Comparison of ENCODE assay signal across 14 cellular contexts in the genomic region with DNA sequence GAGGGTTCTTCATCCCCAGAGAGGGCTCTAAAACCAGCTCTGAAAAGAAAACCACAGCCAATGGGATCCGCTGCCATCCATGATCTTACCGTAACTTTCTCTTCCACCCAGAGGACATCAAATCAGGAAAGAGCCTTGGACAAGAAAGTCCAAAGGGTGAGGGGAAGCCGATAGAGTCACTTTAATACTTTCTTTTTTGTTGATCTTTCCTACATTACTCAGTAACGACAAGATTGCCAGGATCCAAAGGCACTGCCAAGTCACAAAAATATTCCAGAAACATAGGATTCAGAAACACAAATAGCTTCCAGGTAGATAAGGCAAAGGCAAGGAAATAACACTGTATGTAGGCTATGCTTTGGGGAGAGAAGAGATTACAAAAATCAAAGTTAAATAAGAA. TPM values are rescaled to one million over a fixed set of nuclear protein-coding genes. Genes with fewer than 3 reads are reported as not detected.
DNase-seq lines count a peak whose midpoint lies in the region; ATAC-seq, FAIRE-seq and TF ChIP-seq lines count a peak whose summit lies in the region.
"Not testable (repeated sequence)": the region's sequence is repeated elsewhere in the genome, so short reads cannot be mapped to it uniquely, and the experiment has no call there.
"Had no signal": no experiment of that assay in that cellular context is flagged by ENCODE, and none has a peak within 500 bp of the region (broad histone marks: within the 10 kb centered on the region; RNA-seq: fewer than 3 reads in every experiment).

No MANE protein-coding gene starts in this region.

- H3K4me1 ChIP-seq in mucosa of descending colon (ENCODE audit: low read depth); small intestine (ENCODE audit: control insufficient read depth in 2 of 2, insufficient read depth in 1 of 2, low read depth in 1 of 2, low read length in 1 of 2): not testable (repeated sequence)

- H3K27me3 ChIP-seq in small intestine (ENCODE audit: control insufficient read depth in 2 of 2, insufficient read depth in 2 of 2, low read length in 2 of 2), result not testable (repeated sequence)

- not testable (repeated sequence) for H3K4me3 ChIP-seq in mucosa of descending colon; small intestine (ENCODE audit: low read depth in 1 of 2, low read length in 2 of 2)

- not testable (repeated sequence) for H3K36me3 ChIP-seq in mucosa of descending colon (ENCODE audit: low read depth); small intestine (ENCODE audit: control insufficient read depth in 2 of 2, insufficient read depth in 2 of 2, low read length in 2 of 2)

- intact Hi-C loops in left colon (cut with DNase I, micrococcal nuclease); mucosa of descending colon (cut with DNase I, micrococcal nuclease): not testable (repeated sequence)

- ATAC-seq in left colon (peak; percentile 77), mucosa of descending colon (peak; percentile 73)

- DNase-seq in left colon, result not testable (repeated sequence)
- DNase-seq in mucosa of descending colon (peak in 1 of 3 donors; percentile 19), small intestine (peak; percentile 7)

- not testable (repeated sequence) for TF ChIP-seq CTCF in mucosa of descending colon (IDR thresholded peaks at IDR 0.05)

- 11 to 67% (median 13%) methylated on average over 1 to 2 of the region's 4 CpGs for WGBS in small intestine, 3 donors

- not testable (repeated sequence) for FAIRE-seq in small intestine (lab: Jason Lieb, UNC)

- H3K27ac ChIP-seq in small intestine (ENCODE audit: low read depth in 1 of 2, low read length in 1 of 2), result not testable (repeated sequence)

- H3K9me3 ChIP-seq in mucosa of descending colon; small intestine (ENCODE audit: control insufficient read depth, low read depth): not testable (repeated sequence)

RNA-seq across cellular contexts. Expression of a gene that starts 17.0 kb away (rescaled TPM):
- under 1 TPM in 1 of 2 donors, not detected in 1; 0.53 TPM for total RNA-seq in left colon
- under 1 TPM in 2 of 3 donors, not detected in 1; 0.35 to 0.53 TPM for total RNA-seq in mucosa of descending colon
- 1 to 10 TPM in 1 of 3 donors, not detected in 2; 1.0 TPM for polyA plus RNA-seq in small intestine
- total RNA-seq: A172; A673; B cell; Calu3; CD4-positive, CD25-positive, alpha-beta regulatory T cell; CD8-positive, alpha-beta T cell had no signal
- polyA plus RNA-seq: AG04450; BJ; CD14-positive monocyte; CD4-positive, alpha-beta memory T cell; CD4-positive, CD25-positive, alpha-beta regulatory T cell; CD8-positive, alpha-beta memory T cell had no signal

RNA-seq across cellular contexts. Expression of a gene that starts 26.7 kb away (rescaled TPM):
- 10 to 100 TPM; 81.2 to 89.0 TPM for total RNA-seq in left colon
- total RNA-seq in mucosa of descending colon, result 10 to 100 TPM; 38.1 to 81.2 (median 66.7) TPM
- polyA plus RNA-seq in small intestine, result 10 to 100 TPM; 33.8 to 43.4 (median 39.7) TPM
